9 cellular contexts compared by ENCODE assay signal in the genomic region with DNA sequence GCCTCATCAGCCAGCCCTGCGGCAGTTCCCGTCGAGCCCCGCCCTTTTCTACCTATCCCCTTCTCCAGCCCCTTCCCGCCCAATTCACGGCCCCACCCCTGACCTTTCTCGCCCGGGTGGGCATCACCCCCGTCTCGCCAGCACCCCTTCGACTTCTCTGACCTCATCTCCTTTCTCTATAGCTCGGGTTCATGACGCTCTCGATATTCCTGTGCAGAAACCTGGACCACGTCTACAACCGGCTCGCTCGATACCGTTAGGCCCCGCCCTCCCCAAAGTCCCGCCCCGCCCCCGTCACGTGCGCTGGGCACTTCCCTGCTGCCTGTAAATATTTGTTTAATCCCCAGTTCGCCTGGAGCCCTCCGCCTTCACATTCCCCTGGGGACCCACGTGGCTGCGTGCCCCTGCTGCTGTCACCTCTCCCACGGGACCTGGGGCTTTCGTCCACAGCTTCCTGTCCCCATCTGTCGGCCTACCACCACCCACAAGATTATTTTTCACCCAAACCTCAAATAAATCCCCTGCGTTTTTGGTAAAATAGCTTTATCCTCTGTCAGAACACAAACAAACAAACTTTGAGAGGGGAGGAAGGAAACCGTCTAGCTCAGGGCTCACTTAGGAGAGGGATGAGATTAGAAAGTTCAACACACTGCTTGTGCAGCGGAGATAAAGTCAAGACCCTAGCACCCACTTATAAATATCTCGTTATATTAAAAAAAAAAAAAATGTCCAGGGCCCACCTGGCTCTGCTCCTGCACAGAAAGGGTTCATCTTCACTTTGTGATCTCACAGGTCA. TPM values are rescaled to one million over a fixed set of nuclear protein-coding genes. Genes with fewer than 3 reads are reported as not detected.
A peak's percentile ranks its signal among the peaks of the same experiment; 100 is the strongest.
DNase-seq lines count a peak whose midpoint lies in the region; ATAC-seq and TF ChIP-seq lines count a peak whose summit lies in the region.
"Had no signal": no experiment of that assay in that cellular context is flagged by ENCODE, and none has a peak within 500 bp of the region (broad histone marks: within the 10 kb centered on the region; RNA-seq: fewer than 3 reads in every experiment).

No MANE protein-coding gene starts in this region.

- peaks cover 11% of the 10 kb centered on the region for H3K27me3 ChIP-seq in HUES64 (ENCODE audit: insufficient read depth, low read length)
- H3K27me3 ChIP-seq in layer of hippocampus (ENCODE audit: control insufficient read depth, insufficient read depth, low read length) = peaks cover 3% of the 10 kb centered on the region
- no peaks in the 10 kb centered on the region for H3K27me3 ChIP-seq in thyroid gland

- intact Hi-C loops in thyroid gland (cut with DNase I) = no loop called here

- H3K9me3 ChIP-seq in ES-I3 (ENCODE audit: control insufficient read depth, insufficient read depth, low read length) = no peaks in the 10 kb centered on the region
- H3K9me3 ChIP-seq in HUES64 (ENCODE audit: insufficient read depth, low read depth, low read length) = no peaks in the 10 kb centered on the region
- H3K9me3 ChIP-seq in thyroid gland = no peaks in the 10 kb centered on the region

- peak overlapping the region; percentile 22; the same call in 1 of the 2 replicates for H3K9ac ChIP-seq in ES-I3 (ENCODE audit: low read depth, low read length)
- H3K9ac ChIP-seq in HUES64 (ENCODE audit: low read depth, low read length) = no peak overlapping the region; the same call in 1 of the 2 replicates

- ATAC-seq in GM21447 (IDR thresholded peaks at IDR 0.05; ENCODE audit: unreplicated experiment) = peak; percentile 49
- ATAC-seq in activated naive CD8-positive, alpha-beta T cell treated with anti-CD3 and anti-CD28 coated beads, Interleukin-2, amount 50 U/mL, for 24 hours = no peak

- H3K4me3 Mint-ChIP-seq in activated naive CD8-positive, alpha-beta T cell treated with anti-CD3 and anti-CD28 coated beads, Interleukin-2, amount 50 U/mL, for 24 hours = peak overlapping the region; percentile 15

- 43% methylated on average over 34 of the region's 36 CpGs for WGBS in HUES64
- 21 to 29% methylated on average over 36 of the region's 36 CpGs for WGBS in thyroid gland, 2 donors

- H3K27ac ChIP-seq in HUES64 (ENCODE audit: low read depth, low read length) (no peak overlapping the region; the same call in 1 of the 2 replicates), layer of hippocampus (ENCODE audit: low read depth, low read length) (peak overlapping the region; percentile 75), thyroid gland (peak overlapping the region; percentile 58 to 81 (median 69))

- H3K4me1 Mint-ChIP-seq in activated naive CD8-positive, alpha-beta T cell treated with anti-CD3 and anti-CD28 coated beads, Interleukin-2, amount 50 U/mL, for 24 hours = peaks cover 51% of the 10 kb centered on the region

- H3K36me3 Mint-ChIP-seq in activated naive CD8-positive, alpha-beta T cell treated with anti-CD3 and anti-CD28 coated beads, Interleukin-2, amount 50 U/mL, for 24 hours (ENCODE audit: low read depth) = peaks cover 32% of the 10 kb centered on the region

- H3K36me3 ChIP-seq in ES-I3 (ENCODE audit: insufficient read depth, low read length) = peaks cover 4% of the 10 kb centered on the region; the same call in 1 of the 2 replicates
- peaks cover 48% of the 10 kb centered on the region for H3K36me3 ChIP-seq in HUES64 (ENCODE audit: insufficient read depth, low read length)
- H3K36me3 ChIP-seq in thyroid gland = peaks cover 4 to 7% of the 10 kb centered on the region in 2 donors

- TF ChIP-seq CTCF in thyroid gland (IDR thresholded peaks at IDR 0.05) = no peak

- DNase-seq in activated naive CD8-positive, alpha-beta T cell treated with anti-CD3 and anti-CD28 coated beads, Interleukin-2, amount 50 U/mL, for 24 hours = peak; percentile 61
- DNase-seq in thyroid gland = peak; percentile 57 to 60
- DNase-seq in GOT3 (lab: John Stamatoyannopoulos, UW) = no peak
- no peak for DNase-seq in COR-L47 (lab: John Stamatoyannopoulos, UW)

- peak overlapping the region; percentile 20; the same call in 1 of the 2 replicates for H3K4me3 ChIP-seq in HUES64 (ENCODE audit: low read length)
- H3K4me3 ChIP-seq in thyroid gland (replicated peaks in 1 of 3) = peak overlapping the region in 1 of 3 donors; percentile 28

- H3K27me3 Mint-ChIP-seq in activated naive CD8-positive, alpha-beta T cell treated with anti-CD3 and anti-CD28 coated beads, Interleukin-2, amount 50 U/mL, for 24 hours = no peaks in the 10 kb centered on the region

- peaks cover 3% of the 10 kb centered on the region; the same call in 1 of the 2 replicates for H3K4me1 ChIP-seq in ES-I3 (ENCODE audit: insufficient read depth, low read length)
- peaks cover 14% of the 10 kb centered on the region for H3K4me1 ChIP-seq in HUES64 (ENCODE audit: insufficient read depth, low read length)
- peaks cover 19 to 20% of the 10 kb centered on the region in 2 donors for H3K4me1 ChIP-seq in thyroid gland

- H3K27ac Mint-ChIP-seq in activated naive CD8-positive, alpha-beta T cell treated with anti-CD3 and anti-CD28 coated beads, Interleukin-2, amount 50 U/mL, for 24 hours = peak overlapping the region; percentile 70

- H3K9me3 Mint-ChIP-seq in activated naive CD8-positive, alpha-beta T cell treated with anti-CD3 and anti-CD28 coated beads, Interleukin-2, amount 50 U/mL, for 24 hours = no peaks in the 10 kb centered on the region

- no peak for TF ChIP-seq POLR2A in thyroid gland (IDR thresholded peaks at IDR 0.05)

RNA-seq across cellular contexts. Expression of a gene that starts 5.1 kb away (rescaled TPM):
- polyA plus RNA-seq in HUES64 (2013, experiment 1 of 2) = not detected
- not detected for polyA plus RNA-seq in HUES64 (2013, experiment 2 of 2)
- 1 to 10 TPM; 2.1 to 9.7 (median 5.4) TPM for total RNA-seq in thyroid gland
- polyA plus RNA-seq: neural cell had no signal

RNA-seq across cellular contexts. Expression of a gene that starts 15.3 kb away (rescaled TPM):
- polyA plus RNA-seq in HUES64 (2013, experiment 1 of 2) = 0.50 TPM
- 0.89 TPM for polyA plus RNA-seq in HUES64 (2013, experiment 2 of 2)
- total RNA-seq in thyroid gland = 1 to 10 TPM in 2 of 4 donors, under 1 TPM in 2; 0.24 to 7.8 (median 1.4) TPM
- polyA plus RNA-seq: neural cell had no signal

RNA-seq across cellular contexts. Expression of a gene that starts 21.9 kb away (rescaled TPM):
- polyA plus RNA-seq in HUES64 (2013, experiment 1 of 2) = 122 TPM
- 121 TPM for polyA plus RNA-seq in HUES64 (2013, experiment 2 of 2)
- total RNA-seq in thyroid gland = 10 to 100 TPM in 3 of 4 donors, 1 to 10 TPM in 1; 6.9 to 19.5 (median 13.7) TPM

RNA-seq across cellular contexts. Expression of a gene that starts 23.4 kb away (rescaled TPM):
- 1.3 TPM for polyA plus RNA-seq in HUES64 (2013, experiment 1 of 2)
- polyA plus RNA-seq in HUES64 (2013, experiment 2 of 2) = 3.1 TPM
- 1 to 10 TPM in 1 of 4 donors, not detected in 3; 1.3 TPM for total RNA-seq in thyroid gland

RNA-seq across cellular contexts. Expression of a gene that starts 47.8 kb away (rescaled TPM):
- not detected for polyA plus RNA-seq in HUES64 (2013, experiment 1 of 2)
- not detected for polyA plus RNA-seq in HUES64 (2013, experiment 2 of 2)
- 1 to 10 TPM in 1 of 4 donors, not detected in 3; 1.3 TPM for total RNA-seq in thyroid gland

Comparison
In these comparisons a context has a peak if more than half of its experiments do, and no peak if none do; other contexts are left out.
1. DNase-seq: peak in activated naive CD8-positive, alpha-beta T cell treated with anti-CD3 and anti-CD28 coated beads, Interleukin-2, amount 50 U/mL, for 24 hours (single experiment) and thyroid gland (2 of 2); none in GOT3 (single experiment) and COR-L47 (single experiment).